In genomic region chr13:42832341-42833153, GRCh38 we compare ENCODE assay signal across 11 cellular contexts. TPM values are rescaled to one million over a fixed set of nuclear protein-coding genes. Genes with fewer than 3 reads are reported as not detected.
DNase-seq lines count a peak whose midpoint lies in the region; ATAC-seq and TF ChIP-seq lines count a peak whose summit lies in the region.
"Had no signal": no experiment of that assay in that cellular context is flagged by ENCODE, and none has a peak within 500 bp of the region (broad histone marks: within the 10 kb centered on the region; RNA-seq: fewer than 3 reads in every experiment).

No MANE protein-coding gene starts in this region.

- H3K27ac ChIP-seq in BLaER1 treated with 17β-estradiol and CSF1 and Interleukin-3, amounts not matched to agents 10 nM and 100 nM: peak overlapping the region in 10 of 11 experiments; percentile 2 to 79 (median 58); a peak in 17 of 22 replicates
- H3K27ac ChIP-seq in caudate nucleus (ENCODE audit: low read depth, low read length): no peak overlapping the region
- H3K27ac ChIP-seq: upper lobe of left lung had no signal

- no peaks in the 10 kb centered on the region for H3K9me2 ChIP-seq in Loucy (replicated peaks; ENCODE audit: low read depth, low read length)

- H3K4me3 ChIP-seq in BLaER1 treated with 17β-estradiol and CSF1 and Interleukin-3, amounts not matched to agents 10 nM and 100 nM: no peak overlapping the region
- peak overlapping the region; percentile 38 for H3K4me3 ChIP-seq in Loucy (ENCODE audit: low read length, poor library complexity, severe bottlenecking)
- H3K4me3 ChIP-seq: upper lobe of left lung had no signal

- no peaks in the 10 kb centered on the region for H3F3A ChIP-seq in Loucy (ENCODE audit: low read depth)

- no peaks in the 10 kb centered on the region for H3K27me3 ChIP-seq in BLaER1 treated with 17β-estradiol and CSF1 and Interleukin-3, amounts not matched to agents 10 nM and 100 nM
- no peaks in the 10 kb centered on the region for H3K27me3 ChIP-seq in Loucy (ENCODE audit: insufficient read depth, low read length, poor library complexity, severe bottlenecking)
- H3K27me3 ChIP-seq: upper lobe of left lung had no signal

- peaks cover 0 to 16% (median 0%) of the 10 kb centered on the region in 11 experiments; a peak in 5 of 22 replicates for H3K9me3 ChIP-seq in BLaER1 treated with 17β-estradiol and CSF1 and Interleukin-3, amounts not matched to agents 10 nM and 100 nM (replicated peaks in 1 of 11)
- no peaks in the 10 kb centered on the region for H3K9me3 ChIP-seq in Loucy (ENCODE audit: insufficient read depth, low read depth, low read length)
- H3K9me3 ChIP-seq: upper lobe of left lung had no signal

- no peaks in the 10 kb centered on the region for H3K79me2 ChIP-seq in Loucy (ENCODE audit: insufficient read depth, low read length)

- ATAC-seq in HG02588 (IDR thresholded peaks at IDR 0.05; ENCODE audit: unreplicated experiment): no peak

- H3K4me1 ChIP-seq in BLaER1 treated with 17β-estradiol and CSF1 and Interleukin-3, amounts not matched to agents 10 nM and 100 nM: peaks cover 0 to 33% (median 20%) of the 10 kb centered on the region in 10 experiments; a peak in 17 of 20 replicates
- H3K4me1 ChIP-seq in Loucy (ENCODE audit: insufficient read depth, low read length, poor library complexity, severe bottlenecking): peaks cover 9% of the 10 kb centered on the region
- H3K4me1 ChIP-seq: upper lobe of left lung had no signal

- H3K9ac ChIP-seq in BLaER1 treated with 17β-estradiol and CSF1 and Interleukin-3, amounts not matched to agents 10 nM and 100 nM: peak overlapping the region in 3 of 11 experiments; percentile 46 to 55 (median 51); a peak in 5 of 22 replicates
- no peak overlapping the region for H3K9ac ChIP-seq in Loucy (ENCODE audit: low read depth, low read length, poor library complexity, severe bottlenecking)

- peak overlapping the region; percentile 78 for H3K27ac Mint-ChIP-seq in chondrocyte (ENCODE audit: unreplicated experiment)

- peaks cover 22% of the 10 kb centered on the region for H3K4me1 Mint-ChIP-seq in chondrocyte (ENCODE audit: low read depth)

- H3K4me3 Mint-ChIP-seq in chondrocyte (ENCODE audit: unreplicated experiment): no peak overlapping the region

- no peaks in the 10 kb centered on the region for H3K27me3 Mint-ChIP-seq in chondrocyte (ENCODE audit: low read depth)

- DNase-seq in chondrocyte (ENCODE audit: low spot score) (no peak), mucosa of gallbladder (ENCODE audit: low spot score) (peak; percentile 50), caudate nucleus (lab: John Stamatoyannopoulos, UW) (no peak), GM13977 (ENCODE audit: low spot score) (no peak)
- no peak for DNase-seq in stimulated activated CD4-positive, alpha-beta T cell treated with anti-CD3 and anti-CD28 coated beads, Interleukin-15, amount 100 ng/mL, for 24 hours
- DNase-seq: DMS79, midbrain, upper lobe of left lung had no signal

- no peaks in the 10 kb centered on the region for H3K36me3 Mint-ChIP-seq in chondrocyte (ENCODE audit: low read depth)

- H3K4me2 ChIP-seq in BLaER1 treated with 17β-estradiol and CSF1 and Interleukin-3, amounts not matched to agents 10 nM and 100 nM: peak overlapping the region in 10 of 11 experiments; percentile 7 to 74 (median 56); a peak in 17 of 22 replicates
- peak overlapping the region; percentile 49 for H3K4me2 ChIP-seq in Loucy (ENCODE audit: low read depth, low read length, poor library complexity, severe bottlenecking)

- TF ChIP-seq CTCF in Loucy (conservative IDR thresholded peaks at IDR 0.05; ENCODE audit: low read length): no peak
- TF ChIP-seq CTCF in chondrocyte (IDR thresholded peaks at IDR 0.05): no peak
- no peak for TF ChIP-seq CTCF in GM13977 (IDR thresholded peaks at IDR 0.05; ENCODE audit: extremely low read depth, insufficient read depth, missing control alignments)

- in situ Hi-C loops in GM13977 (cut with MboI; ENCODE audit: low pct_unique_long_range_greater_than_20kb, low sequenced_read_pairs, unreplicated experiment): no loop called here

- H3K36me3 ChIP-seq in BLaER1 treated with 17β-estradiol and CSF1 and Interleukin-3, amounts not matched to agents 10 nM and 100 nM: no peaks in the 10 kb centered on the region
- H3K36me3 ChIP-seq in Loucy (ENCODE audit: insufficient read depth, low read length): no peaks in the 10 kb centered on the region
- H3K36me3 ChIP-seq: upper lobe of left lung had no signal

- H2AFZ ChIP-seq in Loucy (ENCODE audit: low read length): no peak overlapping the region

- H3K9me3 Mint-ChIP-seq in chondrocyte (ENCODE audit: low read depth): no peaks in the 10 kb centered on the region

- no peaks in the 10 kb centered on the region for H4K20me1 ChIP-seq in BLaER1 treated with 17β-estradiol and CSF1 and Interleukin-3, amounts not matched to agents 10 nM and 100 nM
- H4K20me1 ChIP-seq in Loucy (ENCODE audit: insufficient read depth, low read length, poor library complexity, severe bottlenecking): no peaks in the 10 kb centered on the region

RNA-seq across cellular contexts. Expression of gene FAM216B, which starts 51.2 kb away (rescaled TPM):
- total RNA-seq in chondrocyte: not detected in 3 replicates
- total RNA-seq in mucosa of gallbladder: not detected
